ENCODE assay signal across 8 cellular contexts in the genomic region with DNA sequence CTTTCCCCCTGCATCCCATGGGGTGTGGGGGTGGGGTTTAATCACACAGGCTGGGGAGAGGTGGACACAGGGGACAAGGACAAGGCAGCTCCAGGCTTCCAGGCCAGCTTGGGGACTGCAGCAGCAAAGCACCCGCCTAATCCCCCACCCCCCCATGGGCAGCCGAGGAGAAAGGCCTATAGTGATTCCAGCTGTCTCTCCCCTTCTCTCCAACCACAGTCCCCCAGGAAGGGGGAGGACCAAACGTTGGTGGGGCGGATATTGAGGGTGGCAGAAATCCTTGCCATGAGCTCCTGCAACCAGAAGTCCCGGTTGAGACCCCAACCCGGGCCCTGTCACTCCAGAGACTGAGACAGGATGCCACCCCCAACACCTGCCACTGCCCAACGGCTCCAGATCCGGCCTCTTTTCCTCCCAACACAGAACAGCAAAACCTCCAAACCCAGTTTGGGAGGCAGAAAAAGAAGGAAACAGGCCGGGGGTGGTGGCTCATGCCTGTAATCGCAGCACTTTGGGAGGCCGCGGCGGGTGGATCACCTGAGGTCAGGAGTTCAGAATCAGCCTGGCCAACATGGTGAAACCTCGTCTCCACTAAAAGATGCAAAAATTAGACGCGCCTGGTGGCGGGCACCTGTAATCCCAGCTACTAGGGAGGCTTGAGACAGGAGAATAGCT. TPM values are rescaled to one million over a fixed set of nuclear protein-coding genes. Genes with fewer than 3 reads are reported as not detected.
A peak's percentile ranks its signal among the peaks of the same experiment; 100 is the strongest.
DNase-seq lines count a peak whose midpoint lies in the region; ATAC-seq, FAIRE-seq and TF ChIP-seq lines count a peak whose summit lies in the region.

No MANE protein-coding gene starts in this region.

- peaks cover 20% of the 10 kb centered on the region for H3K27me3 Mint-ChIP-seq in neural progenitor cell (ENCODE audit: insufficient read depth, low read depth)

- DNase-seq in AG10803 (ENCODE audit: low read depth) (no peak), epithelial cell of prostate (ENCODE audit: low read depth, low spot score) (no peak), neural progenitor cell (ENCODE audit: low spot score) (peak; percentile 70), RCC 7860 (ENCODE audit: low spot score) (no peak)

- H3K4me3 ChIP-seq in AG10803 (ENCODE audit: low read length) (peak overlapping the region; percentile 80), OCI-LY3 (ENCODE audit: low read length) (no peak overlapping the region), neural progenitor cell (peak overlapping the region; percentile 77)

- H3K9ac ChIP-seq in OCI-LY3 (ENCODE audit: low read length) (no peak overlapping the region), neural progenitor cell (no peak overlapping the region)

- H3K4me1 ChIP-seq in OCI-LY3 (ENCODE audit: low read length) (peaks cover 13% of the 10 kb centered on the region), neural progenitor cell (peaks cover 52% of the 10 kb centered on the region)

- H3K9me3 Mint-ChIP-seq in neural progenitor cell = no peaks in the 10 kb centered on the region

- no peaks in the 10 kb centered on the region for H3K36me3 ChIP-seq in OCI-LY3 (replicated peaks; ENCODE audit: low read depth, low read length)
- H3K36me3 ChIP-seq in neural progenitor cell = no peaks in the 10 kb centered on the region

- H3K27ac ChIP-seq in OCI-LY3 (ENCODE audit: low read length) (no peak overlapping the region), epithelial cell of prostate (peak overlapping the region; percentile 99), neural progenitor cell (no peak overlapping the region)

- H4K20me1 ChIP-seq in OCI-LY3 (ENCODE audit: insufficient read depth, low read length) (no peaks in the 10 kb centered on the region), neural progenitor cell (ENCODE audit: low read depth) (peaks cover 60% of the 10 kb centered on the region)

- peaks cover 53% of the 10 kb centered on the region for H3K4me1 Mint-ChIP-seq in neural progenitor cell

- H3K9me3 ChIP-seq in OCI-LY3 (ENCODE audit: insufficient read depth, low read length) (no peaks in the 10 kb centered on the region), neural progenitor cell (ENCODE audit: low read depth) (no peaks in the 10 kb centered on the region)

- TF ChIP-seq CTCF in AG10803 (conservative IDR thresholded peaks at IDR 0.05; ENCODE audit: low read length) = no peak
- no peak for TF ChIP-seq CTCF in OCI-LY3 (IDR thresholded peaks at IDR 0.05; ENCODE audit: low read depth, low read length)
- no peak for TF ChIP-seq CTCF in neural progenitor cell (IDR thresholded peaks at IDR 0.05)

- no peaks in the 10 kb centered on the region for H3K79me2 ChIP-seq in OCI-LY3 (ENCODE audit: low read length)
- H3K79me2 ChIP-seq in neural progenitor cell (ENCODE audit: low read depth) = peaks cover 66% of the 10 kb centered on the region

- no peak overlapping the region for H3K27ac Mint-ChIP-seq in neural progenitor cell

- H3F3A ChIP-seq in neural progenitor cell (ENCODE audit: low read depth) = peaks cover 35% of the 10 kb centered on the region

- H2AFZ ChIP-seq in OCI-LY3 (ENCODE audit: low read depth, low read length) = no peak overlapping the region
- H2AFZ ChIP-seq in neural progenitor cell (replicated peaks) = no peak overlapping the region

- H3K27me3 ChIP-seq in OCI-LY3 (ENCODE audit: low read depth, low read length) (no peaks in the 10 kb centered on the region), neural progenitor cell (peaks cover 26% of the 10 kb centered on the region)

- H3K4me2 ChIP-seq in OCI-LY3 (ENCODE audit: low read length) = peak overlapping the region; percentile 20; the same call in 1 of the 2 replicates
- H3K4me2 ChIP-seq in neural progenitor cell = peak overlapping the region; percentile 98

- no peak for FAIRE-seq in RCC 7860 (lab: Jason Lieb, UNC)

- peak overlapping the region; percentile 97 for H3K4me3 Mint-ChIP-seq in neural progenitor cell

- no peaks in the 10 kb centered on the region for H3K36me3 Mint-ChIP-seq in neural progenitor cell

- ATAC-seq in HG02938 (IDR thresholded peaks at IDR 0.05; ENCODE audit: unreplicated experiment) = no peak
- no peak for ATAC-seq in GM21390 (IDR thresholded peaks at IDR 0.05; ENCODE audit: unreplicated experiment)
- no peak for ATAC-seq in GM19467 (IDR thresholded peaks at IDR 0.05; ENCODE audit: unreplicated experiment)

RNA-seq across cellular contexts. Expression of gene EPHA2, which starts 1.7 kb away (rescaled TPM):
- 14.9 and 40.9 TPM in 2 replicates for total RNA-seq in neural progenitor cell (ENCODE audit: low replicate concordance)

RNA-seq across cellular contexts. Expression of gene ARHGEF19, which starts 58.3 kb away (rescaled TPM):
- total RNA-seq in neural progenitor cell (ENCODE audit: low replicate concordance) = 10.9 and 22.2 TPM in 2 replicates
